In genomic region chr19:48511800-48512503, GRCh38 we compare ENCODE assay signal across 7 cellular contexts. TPM values are rescaled to one million over a fixed set of nuclear protein-coding genes. Genes with fewer than 3 reads are reported as not detected.
DNase-seq lines count a peak whose midpoint lies in the region; ATAC-seq and TF ChIP-seq lines count a peak whose summit lies in the region.

Gene LMTK3, minus strand, starts transcription at chr19:48511835. Its CDS starts 259 bp downstream, at chr19:48511576.

- H3K4me1 Mint-ChIP-seq in glutamatergic neuron (ENCODE audit: low read depth, unreplicated experiment) = peaks cover 7% of the 10 kb centered on the region

- peaks cover 4% of the 10 kb centered on the region for H3K9me3 Mint-ChIP-seq in glutamatergic neuron (ENCODE audit: unreplicated experiment)

- no peak for ATAC-seq in GM18868 (IDR thresholded peaks at IDR 0.05; ENCODE audit: unreplicated experiment)

- TF ChIP-seq CTCF in GM20000 (IDR thresholded peaks at IDR 0.05; ENCODE audit: extremely low read depth, missing control alignments) (no peak), glutamatergic neuron (IDR thresholded peaks at IDR 0.05; ENCODE audit: partially characterized antibody, unreplicated experiment) (no peak)

- H3K4me3 Mint-ChIP-seq in glutamatergic neuron (ENCODE audit: unreplicated experiment) = peak within 1 kb of the TSS; percentile 95

- peak within 1 kb of the TSS; percentile 62 for H3K27ac Mint-ChIP-seq in glutamatergic neuron (ENCODE audit: unreplicated experiment)

- H3K27me3 Mint-ChIP-seq in glutamatergic neuron (ENCODE audit: unreplicated experiment) = peaks cover 4% of the 10 kb centered on the region

- DNase-seq in GM20000 (ENCODE audit: low spot score) (peak; percentile 74), NCI-H774 (lab: John Stamatoyannopoulos, UW) (peak; percentile 29), glutamatergic neuron (peak; percentile 85), dedifferentiated amniotic fluid mesenchymal stem cell (ENCODE audit: extremely low spot score) (no peak)
- DNase-seq in activated T-cell treated with anti-CD3 and anti-CD28 coated beads, Interleukin-2, amount 50 U/mL, for 48 hours = peak; percentile 72 to 81
- DNase-seq in stimulated activated CD4-positive, alpha-beta T cell treated with anti-CD3 and anti-CD28 coated beads, Interleukin-15, amount 100 ng/mL, for 1 hour (ENCODE audit: low read depth in 1 of 2, low spot score in 1 of 2) = peak; percentile 56 to 66

- no peaks in the 10 kb centered on the region for H3K36me3 Mint-ChIP-seq in glutamatergic neuron (ENCODE audit: unreplicated experiment)

RNA-seq across cellular contexts. Expression of gene LMTK3, which starts in this region (rescaled TPM):
- total RNA-seq in glutamatergic neuron (ENCODE audit: unreplicated experiment) = 36.3 TPM
